In genomic region chr7:5295039-5296014, GRCh38 we compare ENCODE assay signal across 25 cellular contexts. TPM values are rescaled to one million over a fixed set of nuclear protein-coding genes. Genes with fewer than 3 reads are reported as not detected.
DNase-seq lines count a peak whose midpoint lies in the region; ATAC-seq lines count a peak whose summit lies in the region.
"Had no signal": no experiment of that assay in that cellular context is flagged by ENCODE, and none has a peak within 500 bp of the region (broad histone marks: within the 10 kb centered on the region; RNA-seq: fewer than 3 reads in every experiment).

No MANE protein-coding gene starts in this region.

- intact Hi-C loops in activated naive CD4-positive, alpha-beta T cell treated with anti-CD3 and anti-CD28 coated beads for 36 hours (cut with micrococcal nuclease), result no loop called here
- intact Hi-C loops in aorta (cut with DNase I), result no loop called here

- no peak overlapping the region for H3K4me3 ChIP-seq in aorta (ENCODE audit: low read length in 2 of 2)
- H3K4me3 ChIP-seq: heart right ventricle, skin epidermis, transverse colon had no signal

- 86 to 89% methylated on average over 29 to 33 of the region's 33 CpGs for WGBS in aorta, 2 donors

- H3K27ac ChIP-seq in aorta (ENCODE audit: low read depth in 1 of 2, low read length in 2 of 2), result no peak overlapping the region
- H3K27ac ChIP-seq: heart right ventricle, skin epidermis, transverse colon had no signal

- H3K4me1 ChIP-seq in aorta (ENCODE audit: control insufficient read depth in 1 of 2, insufficient read depth in 2 of 2, low read length in 2 of 2), result no peaks in the 10 kb centered on the region
- H3K4me1 ChIP-seq: BE2C, transverse colon had no signal

- peak overlapping the region; percentile 6 for H3K4me3 Mint-ChIP-seq in activated naive CD4-positive, alpha-beta T cell treated with anti-CD3 and anti-CD28 coated beads for 36 hours
- peak overlapping the region in 6 of 8 donors; percentile 56 to 80 (median 68) for H3K4me3 Mint-ChIP-seq in naive B cell
- H3K4me3 Mint-ChIP-seq: activated naive CD8-positive, alpha-beta T cell treated with anti-CD3 and anti-CD28 coated beads, Interleukin-2, amount 50 U/mL, for 24 hours; stimulated activated naive CD8-positive, alpha-beta T cell treated with anti-CD3 and anti-CD28 coated beads, Interleukin-15, Interleukin-2, amounts not matched to agents 100 ng/mL and 50 ng/mL, for 24 hours had no signal

- peaks cover 8% of the 10 kb centered on the region for H3K4me1 Mint-ChIP-seq in activated naive CD4-positive, alpha-beta T cell treated with anti-CD3 and anti-CD28 coated beads for 36 hours (ENCODE audit: low read depth)
- H3K4me1 Mint-ChIP-seq in naive B cell, result peaks cover 16 to 24% (median 16%) of the 10 kb centered on the region in 3 donors
- H3K4me1 Mint-ChIP-seq: brain had no signal

- CTCF ChIA-PET in activated naive CD4-positive, alpha-beta T cell treated with anti-CD3 and anti-CD28 coated beads for 36 hours (lab: Charles Lee), result interaction anchor here (0.6 kb wide), 1 partner anchor 9 kb away, joined by 3 read pairs; no protein-coding TSS in a partner anchor

- no peaks in the 10 kb centered on the region for H3K36me3 ChIP-seq in aorta (ENCODE audit: control insufficient read depth in 1 of 2, insufficient read depth in 2 of 2, low read length in 1 of 2)
- H3K36me3 ChIP-seq: heart right ventricle, transverse colon had no signal

- DNase-seq in activated naive CD4-positive, alpha-beta T cell treated with anti-CD3 and anti-CD28 coated beads for 36 hours, result no peak
- no peak for DNase-seq in activated naive CD4-positive, alpha-beta T cell treated with Interleukin-2 at 50 U/mL for 16 hours
- peak; percentile 53 for DNase-seq in ecto neural progenitor cell (ENCODE audit: low spot score)
- DNase-seq in naive B cell, result no peak
- DNase-seq in aorta, result no peak
- no peak for DNase-seq in NAMALWA (ENCODE audit: low spot score)
- DNase-seq in medulla oblongata (ENCODE audit: extremely low spot score), result no peak
- DNase-seq in putamen (ENCODE audit: low spot score), result no peak
- DNase-seq: activated CD4-positive, CD25-positive, alpha-beta regulatory T cell treated with anti-CD3 and anti-CD28 coated beads, Interleukin-2, amount 50 U/mL, for 72 hours; activated CD8-positive, alpha-beta memory T cell treated with anti-CD3 and anti-CD28 coated beads for 24 hours; activated naive CD8-positive, alpha-beta T cell treated with anti-CD3 and anti-CD28 coated beads, Interleukin-2, amount 50 U/mL, for 24 hours; BE2C; cortex of kidney; heart right ventricle; IMR-90; kidney glomerular epithelial cell; mammary epithelial cell; NCI-H1417 treated with DMSO at 0.1 percent for 48 hours; NCI-H510A treated with DMSO at 0.1 percent for 48 hours; stimulated activated CD4-positive, alpha-beta T cell treated with anti-CD3 and anti-CD28 coated beads, Interleukin-2, amount 100 ng/mL, for 48 hours; transverse colon had no signal

- H3K36me3 Mint-ChIP-seq in activated naive CD4-positive, alpha-beta T cell treated with anti-CD3 and anti-CD28 coated beads for 36 hours (ENCODE audit: low read depth), result no peaks in the 10 kb centered on the region
- H3K36me3 Mint-ChIP-seq in naive B cell, result peaks cover 3 to 9% of the 10 kb centered on the region in 2 donors

- no peaks in the 10 kb centered on the region for H3K27me3 ChIP-seq in aorta (ENCODE audit: control insufficient read depth in 1 of 2, insufficient read depth in 2 of 2, low read length in 1 of 2)
- H3K27me3 ChIP-seq: BE2C had no signal

- H3K9me3 ChIP-seq in aorta (ENCODE audit: control insufficient read depth, low read length), result peaks cover 3% of the 10 kb centered on the region
- H3K9me3 ChIP-seq: BE2C, heart right ventricle, transverse colon had no signal

- no peak for ATAC-seq in naive B cell (ENCODE audit: low read depth in 2 of 2)
- ATAC-seq in aorta (ENCODE audit: low FRiP score), result peak; percentile 13
- ATAC-seq: heart right ventricle had no signal

- peaks cover 8% of the 10 kb centered on the region for H3K27me3 Mint-ChIP-seq in activated naive CD4-positive, alpha-beta T cell treated with anti-CD3 and anti-CD28 coated beads for 36 hours (ENCODE audit: low read depth)
- H3K27me3 Mint-ChIP-seq in naive B cell, result peaks cover 11 to 61% (median 52%) of the 10 kb centered on the region in 3 donors

- H3K9me3 Mint-ChIP-seq in activated naive CD4-positive, alpha-beta T cell treated with anti-CD3 and anti-CD28 coated beads for 36 hours, result peaks cover 12% of the 10 kb centered on the region
- H3K9me3 Mint-ChIP-seq in naive B cell, result peaks cover 0 to 14% (median 11%) of the 10 kb centered on the region in 7 donors
- H3K9me3 Mint-ChIP-seq: stimulated activated naive CD8-positive, alpha-beta T cell treated with anti-CD3 and anti-CD28 coated beads, Interleukin-15, Interleukin-2, amounts not matched to agents 100 ng/mL and 50 ng/mL, for 24 hours had no signal

- H3K27ac Mint-ChIP-seq in activated naive CD4-positive, alpha-beta T cell treated with anti-CD3 and anti-CD28 coated beads for 36 hours, result no peak overlapping the region
- H3K27ac Mint-ChIP-seq in naive B cell, result peak overlapping the region in 1 of 6 donors; percentile 91
- H3K27ac Mint-ChIP-seq: activated naive CD8-positive, alpha-beta T cell treated with anti-CD3 and anti-CD28 coated beads, Interleukin-2, amount 50 U/mL, for 24 hours; activated T-cell treated with anti-CD3 and anti-CD28 coated beads, Interleukin-2, amount 50 U/mL, for 72 hours; stimulated activated naive CD8-positive, alpha-beta T cell treated with anti-CD3 and anti-CD28 coated beads, Interleukin-15, Interleukin-2, amounts not matched to agents 100 ng/mL and 50 ng/mL, for 24 hours had no signal

RNA-seq across cellular contexts. Expression of gene SLC29A4, which starts 12.6 kb away (rescaled TPM):
- under 1 TPM; 0.24 to 0.42 TPM for total RNA-seq in activated naive CD4-positive, alpha-beta T cell treated with anti-CD3 and anti-CD28 coated beads for 36 hours
- polyA plus RNA-seq in naive B cell (ENCODE audit: low read depth in 6 of 6), result under 1 TPM in 3 of 6 donors, not detected in 3; 0.12 to 0.19 (median 0.16) TPM
- 1 to 10 TPM in 1 of 2 donors, under 1 TPM in 1; 0.88 to 2.2 TPM for total RNA-seq in aorta
- under 1 TPM; 0.13 to 0.50 TPM for polyA plus RNA-seq in aorta
